8 cellular contexts compared by ENCODE assay signal in the genomic region with DNA sequence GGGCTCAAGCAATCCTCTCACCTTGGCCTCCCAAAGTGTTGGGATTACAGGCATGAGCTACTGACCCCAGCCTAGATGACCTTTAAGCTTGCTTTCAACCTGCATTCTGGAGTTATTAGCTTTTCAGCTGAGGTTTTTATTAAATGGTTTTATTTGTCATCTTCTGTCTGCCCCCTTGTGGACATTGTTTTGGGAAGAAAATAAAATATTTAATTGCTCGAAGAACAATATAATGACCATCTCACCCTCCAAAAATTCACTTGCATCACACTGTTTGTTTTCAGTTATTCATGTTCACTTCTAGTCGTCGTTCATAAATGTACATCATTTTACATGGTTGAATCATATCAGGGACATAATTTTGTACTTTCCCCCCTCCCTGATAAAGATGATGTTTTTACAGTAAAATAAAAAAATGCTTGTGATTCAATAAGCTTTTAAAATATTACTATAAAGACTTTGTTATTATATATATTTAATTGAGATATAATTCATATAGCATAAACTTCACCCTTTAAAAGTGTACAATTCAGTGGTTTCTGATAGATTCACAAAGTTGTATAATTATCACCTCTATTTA. TPM values are rescaled to one million over a fixed set of nuclear protein-coding genes. Genes with fewer than 3 reads are reported as not detected.
DNase-seq lines count a peak whose midpoint lies in the region; FAIRE-seq and TF ChIP-seq lines count a peak whose summit lies in the region.

No MANE protein-coding gene starts in this region.

- H3K4me3 ChIP-seq in liver (ENCODE audit: low read depth in 1 of 3, low read length in 3 of 3), result no peak overlapping the region

- peaks cover 0 to 7% (median under 1%) of the 10 kb centered on the region in 4 donors for H3K4me1 ChIP-seq in liver (ENCODE audit: control insufficient read depth in 4 of 4, insufficient read depth in 4 of 4, low read length in 3 of 4)

- no peak for FAIRE-seq in HTR-8/SVneo (lab: Jason Lieb, UNC)

- peak; percentile 67 to 72 for TF ChIP-seq RAD21 in liver (IDR thresholded peaks at IDR 0.05)

- no peak overlapping the region for H3K27ac ChIP-seq in liver (ENCODE audit: low read depth in 1 of 2, low read length in 2 of 2)

- DNase-seq in AML-193 (lab: John Stamatoyannopoulos, UW), result peak; percentile 47 to 65
- DNase-seq in HS-5 (ENCODE audit: low read depth), result peak; percentile 68
- DNase-seq in amniotic epithelial cell (ENCODE audit: low read depth), result peak; percentile 67
- DNase-seq in NCI-H187 treated with DMSO at 0.1 percent for 48 hours (lab: John Stamatoyannopoulos, UW), result no peak
- DNase-seq in HTR-8/SVneo (ENCODE audit: insufficient read length, low spot score), result no peak
- DNase-seq in stimulated activated CD4-positive, alpha-beta T cell treated with anti-CD3 and anti-CD28 coated beads, Interleukin-15, amount 100 ng/mL, for 24 hours, result no peak
- DNase-seq in retina, result no peak

- WGBS in liver, result 11% methylated on average over 3 of the region's 3 CpGs

- peak; percentile 43 for TF ChIP-seq CTCF in liver (IDR thresholded peaks at IDR 0.05; ENCODE audit: low read depth, low read length, missing input control)

- no peaks in the 10 kb centered on the region for H3K27me3 ChIP-seq in liver (ENCODE audit: control insufficient read depth in 4 of 4, insufficient read depth in 4 of 4, low read length in 3 of 4)

- H3K9me3 ChIP-seq in liver (ENCODE audit: control insufficient read depth in 4 of 4, low read length in 3 of 4), result no peaks in the 10 kb centered on the region

- H3K36me3 ChIP-seq in liver (ENCODE audit: control insufficient read depth in 4 of 4, insufficient read depth in 3 of 4, low read depth in 1 of 4, low read length in 3 of 4), result peaks cover 0 to 2% (median 0%) of the 10 kb centered on the region in 4 donors

- no peak overlapping the region for H3K9ac ChIP-seq in liver (ENCODE audit: low read depth in 1 of 2, low read length in 2 of 2)

TF ChIP-seq in liver, 16 proteins besides CTCF, POLR2A, EP300 and RAD21:
- TF ChIP-seq NR2F2 (IDR thresholded peaks at IDR 0.05) (no peak), TAF1 (conservative IDR thresholded peaks at IDR 0.05) (no peak), HNF4A (conservative IDR thresholded peaks at IDR 0.05) (no peak), JUND (IDR thresholded peaks at IDR 0.05) (no peak), EGR1 (IDR thresholded peaks at IDR 0.05; ENCODE audit: low read depth in 2 of 2) (no peak), RXRA (IDR thresholded peaks at IDR 0.05) (no peak), REST (IDR thresholded peaks at IDR 0.05) (no peak), FOXA1 (IDR thresholded peaks at IDR 0.05) (no peak), FOXA2 (IDR thresholded peaks at IDR 0.05) (no peak), YY1 (IDR thresholded peaks at IDR 0.05) (no peak), MAX (IDR thresholded peaks at IDR 0.05) (no peak), HNF4G (IDR thresholded peaks at IDR 0.05) (no peak), SP1 (IDR thresholded peaks at IDR 0.05) (no peak), GABPA (IDR thresholded peaks at IDR 0.05 in 1 of 2, conservative IDR thresholded peaks at IDR 0.05 in 1 of 2) (no peak)
- TF ChIP-seq, protein P1, sequence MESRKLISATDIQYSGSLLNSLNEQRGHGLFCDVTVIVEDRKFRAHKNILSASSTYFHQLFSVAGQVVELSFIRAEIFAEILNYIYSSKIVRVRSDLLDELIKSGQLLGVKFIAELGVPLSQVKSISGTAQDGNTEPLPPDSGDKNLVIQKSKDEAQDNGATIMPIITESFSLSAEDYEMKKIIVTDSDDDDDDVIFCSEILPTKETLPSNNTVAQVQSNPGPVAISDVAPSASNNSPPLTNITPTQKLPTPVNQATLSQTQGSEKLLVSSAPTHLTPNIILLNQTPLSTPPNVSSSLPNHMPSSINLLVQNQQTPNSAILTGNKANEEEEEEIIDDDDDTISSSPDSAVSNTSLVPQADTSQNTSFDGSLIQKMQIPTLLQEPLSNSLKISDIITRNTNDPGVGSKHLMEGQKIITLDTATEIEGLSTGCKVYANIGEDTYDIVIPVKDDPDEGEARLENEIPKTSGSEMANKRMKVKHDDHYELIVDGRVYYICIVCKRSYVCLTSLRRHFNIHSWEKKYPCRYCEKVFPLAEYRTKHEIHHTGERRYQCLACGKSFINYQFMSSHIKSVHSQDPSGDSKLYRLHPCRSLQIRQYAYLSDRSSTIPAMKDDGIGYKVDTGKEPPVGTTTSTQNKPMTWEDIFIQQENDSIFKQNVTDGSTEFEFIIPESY (IDR thresholded peaks at IDR 0.05), result no peak
- TF ChIP-seq, protein P2, sequence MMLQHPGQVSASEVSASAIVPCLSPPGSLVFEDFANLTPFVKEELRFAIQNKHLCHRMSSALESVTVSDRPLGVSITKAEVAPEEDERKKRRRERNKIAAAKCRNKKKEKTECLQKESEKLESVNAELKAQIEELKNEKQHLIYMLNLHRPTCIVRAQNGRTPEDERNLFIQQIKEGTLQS (IDR thresholded peaks at IDR 0.05), result no peak

RNA-seq across cellular contexts. Expression of gene SPATS2, which starts 10.1 kb away (rescaled TPM):
- total RNA-seq in liver, result 1 to 10 TPM; 4.1 to 5.2 TPM
- 1 to 10 TPM; 2.4 to 4.9 TPM for polyA plus RNA-seq in liver

RNA-seq across cellular contexts. Expression of gene DNAJC22, which starts 10.5 kb away (rescaled TPM):
- 10 to 100 TPM; 16.6 to 49.4 TPM for total RNA-seq in liver
- 10 to 100 TPM; 22.4 to 34.0 TPM for polyA plus RNA-seq in liver

RNA-seq across cellular contexts. Expression of gene C1QL4, which starts 20.2 kb away (rescaled TPM):
- not detected for total RNA-seq in liver
- polyA plus RNA-seq in liver, result not detected

RNA-seq across cellular contexts. Expression of gene TROAP, which starts 34.1 kb away (rescaled TPM):
- total RNA-seq in liver, result 10 to 100 TPM in 1 of 2 donors, not detected in 1; 17.5 TPM
- polyA plus RNA-seq in liver, result 1 to 10 TPM in 1 of 2 donors, under 1 TPM in 1; 0.97 to 2.0 TPM

Comparison
In these comparisons a context has a peak if more than half of its experiments do, and no peak if none do; other contexts are left out.
1. DNase-seq: peak in AML-193 (2 of 2), HS-5 (single experiment) and amniotic epithelial cell (single experiment); none in NCI-H187 treated with DMSO at 0.1 percent for 48 hours (single experiment), HTR-8/SVneo (single experiment), stimulated activated CD4-positive, alpha-beta T cell treated with anti-CD3 and anti-CD28 coated beads, Interleukin-15, amount 100 ng/mL, for 24 hours (single experiment) and retina (single experiment).